8 cellular contexts compared by ENCODE assay signal in genomic region chr11:9664276-9665171, GRCh38. TPM values are rescaled to one million over a fixed set of nuclear protein-coding genes. Genes with fewer than 3 reads are reported as not detected.
DNase-seq lines count a peak whose midpoint lies in the region; ATAC-seq, FAIRE-seq and TF ChIP-seq lines count a peak whose summit lies in the region.

No MANE protein-coding gene starts in this region.

- peak overlapping the region; percentile 80 for H3K4me3 ChIP-seq in CD8-positive, alpha-beta T cell (ENCODE audit: low read depth, low read length)
- H3K4me3 ChIP-seq in Peyer's patch = peak overlapping the region; percentile 85 to 97 (median 93)
- H3K4me3 ChIP-seq in K562 = peak overlapping the region; percentile 47
- H3K4me3 ChIP-seq in iPS-15b (ENCODE audit: low read depth, low read length) = peak overlapping the region; percentile 94
- H3K4me3 ChIP-seq in skin epidermis = peak overlapping the region; percentile 50 to 95 (median 94)

- TF ChIP-seq EP300 in K562 (IDR thresholded peaks at IDR 0.05; ENCODE audit: low read length) = no peak

- in situ Hi-C loops in K562 (cut with MboI) = no loop called here

- TF ChIP-seq CTCF in CD8-positive, alpha-beta T cell (IDR thresholded peaks at IDR 0.05) = no peak
- TF ChIP-seq CTCF in Peyer's patch (IDR thresholded peaks at IDR 0.05) (no peak), K562 (IDR thresholded peaks at IDR 0.05 in 2 of 3, conservative IDR thresholded peaks at IDR 0.05 in 1 of 3; ENCODE audit: insufficient read depth in 2 of 3, low read depth in 1 of 3, low read length in 3 of 3) (no peak)

- H3K27me3 Mint-ChIP-seq in CD8-positive, alpha-beta T cell (ENCODE audit: low read depth) = peaks cover 23% of the 10 kb centered on the region

- FAIRE-seq in K562 (lab: Jason Lieb, UNC) = no peak

- H3K4me2 ChIP-seq in K562 (ENCODE audit: insufficient read depth, low read length) = peak overlapping the region; percentile 74; the same call in 1 of the 2 replicates

- no peaks in the 10 kb centered on the region for H3K9me1 ChIP-seq in K562 (ENCODE audit: control insufficient read depth, insufficient read depth, low read length)

- TSS peak; percentile 42 for BruUV-seq in K562 (replicated peaks; lab: Mats Ljungman, UMichigan)

- H3K4me1 ChIP-seq in CD8-positive, alpha-beta T cell (ENCODE audit: insufficient read depth, low read length) = peaks cover 11% of the 10 kb centered on the region
- H3K4me1 ChIP-seq in Peyer's patch (peaks cover 0 to 4% (median 0%) of the 10 kb centered on the region in 4 donors), K562 (replicated peaks in 1 of 2; ENCODE audit: control insufficient read depth in 2 of 2, insufficient read depth in 2 of 2, low read length in 2 of 2) (peaks cover 0 to 10% of the 10 kb centered on the region in 2 experiments; a peak in 3 of 5 replicates), iPS-15b (ENCODE audit: control insufficient read depth, insufficient read depth, low read length) (no peaks in the 10 kb centered on the region)

- no peaks in the 10 kb centered on the region for H3K27me3 ChIP-seq in CD8-positive, alpha-beta T cell (ENCODE audit: insufficient read depth, low read length)
- H3K27me3 ChIP-seq in Peyer's patch (no peaks in the 10 kb centered on the region), K562 (ENCODE audit: control insufficient read depth in 2 of 2, insufficient read depth in 2 of 2, low read length in 2 of 2) (no peaks in the 10 kb centered on the region), iPS-15b (ENCODE audit: control insufficient read depth, insufficient read depth, low read length) (no peaks in the 10 kb centered on the region)

- no peaks in the 10 kb centered on the region for H3K9me3 ChIP-seq in CD8-positive, alpha-beta T cell (ENCODE audit: low read length)
- H3K9me3 ChIP-seq in Peyer's patch = no peaks in the 10 kb centered on the region
- H3K9me3 ChIP-seq in K562 (replicated peaks; ENCODE audit: control insufficient read depth, insufficient read depth, low read depth, low read length) = peaks cover 3% of the 10 kb centered on the region
- no peaks in the 10 kb centered on the region for H3K9me3 ChIP-seq in iPS-15b (ENCODE audit: control insufficient read depth, insufficient read depth, low read length)

- intact Hi-C loops in CD8-positive, alpha-beta T cell (cut with DNase I, micrococcal nuclease) = loop anchor here (5.0 kb wide), 3 partner anchors 52 to 93 kb away; no protein-coding TSS in a partner anchor
- intact Hi-C loops in K562 (cut with micrococcal nuclease) = no loop called here

- TF ChIP-seq RAD21 in K562 (CRISPR knock-in tag; conservative IDR thresholded peaks at IDR 0.05 in 1 of 2, IDR thresholded peaks at IDR 0.05 in 1 of 2) = no peak

- no peaks in the 10 kb centered on the region for H3K36me3 ChIP-seq in CD8-positive, alpha-beta T cell (ENCODE audit: insufficient read depth, low read length)
- H3K36me3 ChIP-seq in Peyer's patch (no peaks in the 10 kb centered on the region), K562 (ENCODE audit: control insufficient read depth, insufficient read depth, low read length) (no peaks in the 10 kb centered on the region), iPS-15b (ENCODE audit: control insufficient read depth, insufficient read depth, low read length) (no peaks in the 10 kb centered on the region)

- TF ChIP-seq POLR2A in Peyer's patch (IDR thresholded peaks at IDR 0.05) = no peak
- TF ChIP-seq POLR2A in K562 (conservative IDR thresholded peaks at IDR 0.05) = no peak

- H3K4me3 Mint-ChIP-seq in CD8-positive, alpha-beta T cell = peak overlapping the region; percentile 88

- WGBS in K562 (ENCODE audit: insufficient coverage, low coverage, missing lambda C conversion rate) = 54% methylated on average over 29 of the region's 43 CpGs

- POLR2A ChIA-PET in CD8-positive, alpha-beta T cell (lab: Charles Lee) = interaction anchor here (1.6 kb wide), 1 partner anchor 204 kb away, joined by 4 read pairs; the partner anchor contains the start of gene ZNF143
- POLR2A ChIA-PET in K562 (lab: Yijun Ruan, JAX) = no interaction called here

- CTCF ChIA-PET in CD8-positive, alpha-beta T cell (lab: Charles Lee) = interaction anchor here (1.0 kb wide), 1 partner anchor 649 kb away, joined by 3 read pairs; no protein-coding TSS in a partner anchor
- CTCF ChIA-PET in K562 (lab: Yijun Ruan, JAX; ENCODE audit: low intra/inter-chr PET ratio) = no interaction called here

- no peaks in the 10 kb centered on the region for H3K79me2 ChIP-seq in K562 (ENCODE audit: control insufficient read depth, insufficient read depth, low read length)

- peak in 3 of 7 experiments; percentile 4 to 52 (median 28) for DNase-seq in CD8-positive, alpha-beta T cell
- peak; percentile 37 to 83 (median 73) for DNase-seq in Peyer's patch
- peak in 2 of 4 experiments; percentile 12 to 25 for DNase-seq in K562 (ENCODE audit: extremely low read depth in 1 of 4, low spot score in 3 of 4)
- DNase-seq in kidney glomerular epithelial cell (lab: John Stamatoyannopoulos, UW) = no peak

- peak overlapping the region; percentile 12 to 85; a peak in 2 of 4 replicates for H3K9ac ChIP-seq in K562 (ENCODE audit: insufficient read depth in 1 of 2, low read depth in 2 of 2, low read length in 2 of 2)
- H3K9ac ChIP-seq in iPS-15b (ENCODE audit: low read depth, low read length) = peak overlapping the region; percentile 80

- H4K20me1 ChIP-seq in K562 (replicated peaks; ENCODE audit: control insufficient read depth, insufficient read depth, low read length) = no peaks in the 10 kb centered on the region

- H3K27ac Mint-ChIP-seq in CD8-positive, alpha-beta T cell = no peak overlapping the region

- peaks cover 19% of the 10 kb centered on the region for H3K4me1 Mint-ChIP-seq in CD8-positive, alpha-beta T cell (ENCODE audit: low read depth)

- H3K36me3 Mint-ChIP-seq in CD8-positive, alpha-beta T cell = no peaks in the 10 kb centered on the region

- H2AFZ ChIP-seq in K562 (ENCODE audit: low read depth, low read length) = peak overlapping the region; percentile 44; the same call in 1 of the 2 replicates

- peak overlapping the region; percentile 11 for H3K27ac ChIP-seq in CD8-positive, alpha-beta T cell (ENCODE audit: low read depth, low read length)
- H3K27ac ChIP-seq in Peyer's patch (peak overlapping the region; percentile 92 to 96 (median 93)), K562 (ENCODE audit: extremely low read depth, low read depth, low read length) (peak overlapping the region; percentile 37; the same call in 1 of the 3 replicates), skin epidermis (peak overlapping the region; percentile 75 to 99 (median 95))

- peak; percentile 47 for ATAC-seq in CD8-positive, alpha-beta T cell
- ATAC-seq in GM19023 (IDR thresholded peaks at IDR 0.05; ENCODE audit: unreplicated experiment) (peak; percentile 51), HG03103 (IDR thresholded peaks at IDR 0.05; ENCODE audit: low read depth, unreplicated experiment) (peak; percentile 29), K562 (peak; percentile 76)

- H3K9me3 Mint-ChIP-seq in CD8-positive, alpha-beta T cell = peaks cover 6% of the 10 kb centered on the region

TF ChIP-seq in K562, 482 proteins besides CTCF, POLR2A, EP300 and RAD21 (continues in another document):
- TF ChIP-seq VEZF1 (CRISPR knock-in tag; IDR thresholded peaks at IDR 0.05) = 0 out of 2 replicates have a peak, but pooled peaks have one; percentile 17
- TF ChIP-seq BDP1 (IDR thresholded peaks at IDR 0.05; ENCODE audit: insufficient read depth, insufficient read length) = no peak
- peak; percentile 40; the same call in 1 of the 2 replicates for TF ChIP-seq ZBTB7A (IDR thresholded peaks at IDR 0.05; ENCODE audit: borderline replicate concordance, control insufficient read depth, low read depth, low read length)
- TF ChIP-seq NFIC (IDR thresholded peaks at IDR 0.05) = peak; percentile 88
- peak; percentile 58 for TF ChIP-seq NFIX (CRISPR knock-in tag; IDR thresholded peaks at IDR 0.05; ENCODE audit: low read depth)

RNA-seq across cellular contexts. Expression of gene SWAP70, which starts 0.6 kb away (rescaled TPM):
- total RNA-seq in CD8-positive, alpha-beta T cell = 1 to 10 TPM; 4.2 to 4.6 TPM
- total RNA-seq in Peyer's patch (10 to 100 TPM; 16.8 to 62.7 (median 26.1) TPM), K562 (2014; rRNA removed) (2.3 TPM in 2 replicates), K562 (2014; rRNA removed; fragmentation: Illumina TruSeq; extraction: Trizol) (4.4 and 4.8 TPM in 2 replicates), K562 (2015; rRNA removed; fragmentation: Illumina TruSeq; extraction: Trizol) (4.9 and 5.0 TPM in 2 replicates), K562 (2021) (2.9 and 4.3 TPM in 2 replicates)
- total RNA-seq in K562 (2011; cell fraction: chromatin; rRNA removed; ENCODE audit: low replicate concordance) = 1.2 and 3.2 TPM in 2 replicates
- 0.79 and 1.0 TPM in 2 replicates for total RNA-seq in K562 (2011; cell fraction: nucleolus; rRNA removed)
- total RNA-seq in K562 (2011; cell fraction: nucleoplasm; rRNA removed) = 1.4 and 2.7 TPM in 2 replicates
- polyA plus RNA-seq in K562 (2011; rRNA removed) (1.8 and 2.4 TPM in 2 replicates), K562 (2014; fragmentation: Illumina TruSeq; extraction: Trizol) (4.1 and 4.3 TPM in 2 replicates), K562 (2014; fragmentation: Nextera tagmentation; extraction: Ambion mirVana) (1 to 10 TPM; 1.7 to 1.9 TPM), K562 (2014; rRNA removed) (2.9 and 3.9 TPM in 2 replicates)
- 1.0 and 1.8 TPM in 2 replicates for polyA plus RNA-seq in K562 (2011; cell fraction: cytosol; rRNA removed)
- 0.73 and 0.78 TPM in 2 replicates for polyA plus RNA-seq in K562 (2011; cell fraction: nucleus; rRNA removed)
- 4.6 and 5.5 TPM in 2 replicates for polyA plus RNA-seq in K562 (2012)
- 2.9 and 3.5 TPM in 2 replicates for polyA minus RNA-seq in K562 (2011; rRNA and poly(A)+ RNA removed)
- 1.6 and 2.3 TPM in 2 replicates for polyA minus RNA-seq in K562 (2011; cell fraction: cytosol; rRNA and poly(A)+ RNA removed)
- polyA minus RNA-seq in K562 (2011; cell fraction: nucleus; rRNA and poly(A)+ RNA removed) = 0.54 and 1.8 TPM in 2 replicates

Comparison
In these comparisons a context has a peak if more than half of its experiments do, and no peak if none do; other contexts are left out.
1. H3K27ac ChIP-seq: peak in every context shown above with its lines; median percentile 95 in skin epidermis; 93 in Peyer's patch; 37 in K562; 11 in CD8-positive, alpha-beta T cell.